20 cellular contexts compared by ENCODE assay signal in genomic region chrX:153417637-153418036, GRCh38. TPM values are rescaled to one million over a fixed set of nuclear protein-coding genes. Genes with fewer than 3 reads are reported as not detected.
DNase-seq lines count a peak whose midpoint lies in the region; ATAC-seq and TF ChIP-seq lines count a peak whose summit lies in the region.
"Had no signal": no experiment of that assay in that cellular context is flagged by ENCODE, and none has a peak within 500 bp of the region (broad histone marks: within the 10 kb centered on the region; RNA-seq: fewer than 3 reads in every experiment).

No MANE protein-coding gene starts in this region.

- peak overlapping the region; percentile 24; the same call in 1 of the 2 replicates for H3K4me2 ChIP-seq in BLaER1
- no peak overlapping the region for H3K4me2 ChIP-seq in osteoblast (ENCODE audit: insufficient read depth, low read length)
- H3K4me2 ChIP-seq: A549 had no signal

- no peaks in the 10 kb centered on the region for H3K79me2 ChIP-seq in osteoblast (ENCODE audit: insufficient read depth, low read length)

- H3K9ac ChIP-seq in BLaER1 = no peak overlapping the region

- H4K20me1 ChIP-seq in BLaER1 (peaks cover 12% of the 10 kb centered on the region; the same call in 1 of the 2 replicates), osteoblast (ENCODE audit: insufficient read depth, low read length) (no peaks in the 10 kb centered on the region)

- CTCF ChIA-PET in HEK293 (lab: Yijun Ruan, JAX) = interaction anchor here (0.6 to 1.2 kb wide), 4 partner anchors 11 to 90 kb away, joined by 3 read pairs; no protein-coding TSS in a partner anchor

- no peak overlapping the region for H2AFZ ChIP-seq in osteoblast (ENCODE audit: low read length)

- H3K4me3 ChIP-seq in BLaER1 (no peak overlapping the region), HEK293 (ENCODE audit: low read depth, low read length) (no peak overlapping the region), osteoblast (ENCODE audit: insufficient read depth, low read length) (no peak overlapping the region)
- H3K4me3 ChIP-seq: A549 had no signal

- H3K27me3 ChIP-seq in BLaER1 (peaks cover 81% of the 10 kb centered on the region), osteoblast (ENCODE audit: insufficient read depth, low read length) (peaks cover 23% of the 10 kb centered on the region)

- no peak for DNase-seq in activated naive CD8-positive, alpha-beta T cell treated with anti-CD3 and anti-CD28 coated beads, Interleukin-2, amount 10 ng/mL, durations not matched to agents 7 days and 5 days
- no peak for DNase-seq in activated naive CD8-positive, alpha-beta T cell treated with anti-CD3 and anti-CD28 coated beads, Interleukin-2, amount 50 U/mL, for 24 hours
- DNase-seq in osteoblast (ENCODE audit: insufficient read length, low spot score, missing footprints) = peak; percentile 26
- no peak for DNase-seq in NCI-H1694 (lab: John Stamatoyannopoulos, UW)
- no peak for DNase-seq in NCI-H1930 (lab: John Stamatoyannopoulos, UW)
- DNase-seq: AML-193; Caco-2; Calu3; CD4-positive, alpha-beta T cell; CD8-positive, alpha-beta T cell; DMS79 treated with DMSO at 0.1 percent for 48 hours; GF-D8 had no signal

- H3K36me3 Mint-ChIP-seq in activated naive CD8-positive, alpha-beta T cell treated with anti-CD3 and anti-CD28 coated beads, Interleukin-2, amount 10 ng/mL, durations not matched to agents 7 days and 5 days = no peaks in the 10 kb centered on the region
- no peaks in the 10 kb centered on the region for H3K36me3 Mint-ChIP-seq in activated naive CD8-positive, alpha-beta T cell treated with anti-CD3 and anti-CD28 coated beads, Interleukin-2, amount 50 U/mL, for 24 hours (ENCODE audit: low read depth)

- peak overlapping the region; percentile 15 for H3K27ac Mint-ChIP-seq in activated naive CD8-positive, alpha-beta T cell treated with anti-CD3 and anti-CD28 coated beads, Interleukin-2, amount 10 ng/mL, durations not matched to agents 7 days and 5 days
- H3K27ac Mint-ChIP-seq in activated naive CD8-positive, alpha-beta T cell treated with anti-CD3 and anti-CD28 coated beads, Interleukin-2, amount 50 U/mL, for 24 hours = no peak overlapping the region
- H3K27ac Mint-ChIP-seq: B cell; CD4-positive, alpha-beta T cell; CD8-positive, alpha-beta T cell had no signal

- H3K4me3 Mint-ChIP-seq in activated naive CD8-positive, alpha-beta T cell treated with anti-CD3 and anti-CD28 coated beads, Interleukin-2, amount 10 ng/mL, durations not matched to agents 7 days and 5 days = no peak overlapping the region
- H3K4me3 Mint-ChIP-seq in activated naive CD8-positive, alpha-beta T cell treated with anti-CD3 and anti-CD28 coated beads, Interleukin-2, amount 50 U/mL, for 24 hours = no peak overlapping the region
- H3K4me3 Mint-ChIP-seq: B cell; CD4-positive, alpha-beta T cell; CD8-positive, alpha-beta T cell had no signal

- H3K9me3 ChIP-seq in BLaER1 = peaks cover 16% of the 10 kb centered on the region; the same call in 1 of the 2 replicates
- H3K9me3 ChIP-seq in HEK293 (ENCODE audit: control insufficient read depth, insufficient read depth, low read depth, low read length) = no peaks in the 10 kb centered on the region
- H3K9me3 ChIP-seq in osteoblast (ENCODE audit: low read depth, low read length) = no peaks in the 10 kb centered on the region
- H3K9me3 ChIP-seq: A549, Caco-2 had no signal

- POLR2A ChIA-PET in activated naive CD8-positive, alpha-beta T cell treated with anti-CD3 and anti-CD28 coated beads, Interleukin-2, amount 10 ng/mL, durations not matched to agents 7 days and 5 days (lab: Charles Lee) = no interaction called here
- POLR2A ChIA-PET in HEK293 (lab: Yijun Ruan, JAX) = no interaction called here

- no peaks in the 10 kb centered on the region for H3K36me3 ChIP-seq in BLaER1
- no peaks in the 10 kb centered on the region for H3K36me3 ChIP-seq in HEK293 (ENCODE audit: control insufficient read depth in 2 of 2, insufficient read depth in 1 of 2, low read length in 2 of 2)
- no peaks in the 10 kb centered on the region for H3K36me3 ChIP-seq in osteoblast (ENCODE audit: insufficient read depth, low read length)

- TF ChIP-seq CTCF in HEK293 (tag by site-specific recombination; IDR thresholded peaks at IDR 0.05) = no peak
- no peak for TF ChIP-seq CTCF in osteoblast (IDR thresholded peaks at IDR 0.05; ENCODE audit: extremely low read depth, low read depth, low read length)

- ATAC-seq in activated naive CD8-positive, alpha-beta T cell treated with anti-CD3 and anti-CD28 coated beads, Interleukin-2, amount 10 ng/mL, durations not matched to agents 7 days and 5 days (ENCODE audit: low read depth) = no peak
- ATAC-seq in activated naive CD8-positive, alpha-beta T cell treated with anti-CD3 and anti-CD28 coated beads, Interleukin-2, amount 50 U/mL, for 24 hours = no peak
- ATAC-seq in HG03439 (IDR thresholded peaks at IDR 0.05; ENCODE audit: unreplicated experiment) = no peak
- ATAC-seq: A549; CD8-positive, alpha-beta T cell had no signal

- no peaks in the 10 kb centered on the region for H3K27me3 Mint-ChIP-seq in activated naive CD8-positive, alpha-beta T cell treated with anti-CD3 and anti-CD28 coated beads, Interleukin-2, amount 10 ng/mL, durations not matched to agents 7 days and 5 days
- H3K27me3 Mint-ChIP-seq in activated naive CD8-positive, alpha-beta T cell treated with anti-CD3 and anti-CD28 coated beads, Interleukin-2, amount 50 U/mL, for 24 hours = no peaks in the 10 kb centered on the region
- H3K27me3 Mint-ChIP-seq: B cell; CD4-positive, alpha-beta T cell had no signal

- no peaks in the 10 kb centered on the region for H3K4me1 Mint-ChIP-seq in activated naive CD8-positive, alpha-beta T cell treated with anti-CD3 and anti-CD28 coated beads, Interleukin-2, amount 10 ng/mL, durations not matched to agents 7 days and 5 days
- H3K4me1 Mint-ChIP-seq in activated naive CD8-positive, alpha-beta T cell treated with anti-CD3 and anti-CD28 coated beads, Interleukin-2, amount 50 U/mL, for 24 hours = no peaks in the 10 kb centered on the region
- H3K4me1 Mint-ChIP-seq: B cell had no signal

- H3K27ac ChIP-seq in BLaER1 (no peak overlapping the region), HEK293 (ENCODE audit: extremely low read depth, low read depth, low read length) (no peak overlapping the region), osteoblast (ENCODE audit: low read depth, low read length) (no peak overlapping the region)
- H3K27ac ChIP-seq: 22Rv1, A549, C4-2B had no signal

- H3K9me3 Mint-ChIP-seq in activated naive CD8-positive, alpha-beta T cell treated with anti-CD3 and anti-CD28 coated beads, Interleukin-2, amount 10 ng/mL, durations not matched to agents 7 days and 5 days = no peaks in the 10 kb centered on the region
- no peaks in the 10 kb centered on the region for H3K9me3 Mint-ChIP-seq in activated naive CD8-positive, alpha-beta T cell treated with anti-CD3 and anti-CD28 coated beads, Interleukin-2, amount 50 U/mL, for 24 hours
- H3K9me3 Mint-ChIP-seq: CD4-positive, alpha-beta T cell; CD8-positive, alpha-beta T cell had no signal

- H3K4me1 ChIP-seq in BLaER1 (peaks cover 18% of the 10 kb centered on the region), HEK293 (ENCODE audit: control insufficient read depth, insufficient read depth, low read length) (no peaks in the 10 kb centered on the region), osteoblast (ENCODE audit: insufficient read depth, low read length) (no peaks in the 10 kb centered on the region)
- H3K4me1 ChIP-seq: A549, Caco-2 had no signal

TF ChIP-seq in HEK293, 187 proteins besides CTCF, POLR2A, EP300 and RAD21:
- TF ChIP-seq, protein P1, sequence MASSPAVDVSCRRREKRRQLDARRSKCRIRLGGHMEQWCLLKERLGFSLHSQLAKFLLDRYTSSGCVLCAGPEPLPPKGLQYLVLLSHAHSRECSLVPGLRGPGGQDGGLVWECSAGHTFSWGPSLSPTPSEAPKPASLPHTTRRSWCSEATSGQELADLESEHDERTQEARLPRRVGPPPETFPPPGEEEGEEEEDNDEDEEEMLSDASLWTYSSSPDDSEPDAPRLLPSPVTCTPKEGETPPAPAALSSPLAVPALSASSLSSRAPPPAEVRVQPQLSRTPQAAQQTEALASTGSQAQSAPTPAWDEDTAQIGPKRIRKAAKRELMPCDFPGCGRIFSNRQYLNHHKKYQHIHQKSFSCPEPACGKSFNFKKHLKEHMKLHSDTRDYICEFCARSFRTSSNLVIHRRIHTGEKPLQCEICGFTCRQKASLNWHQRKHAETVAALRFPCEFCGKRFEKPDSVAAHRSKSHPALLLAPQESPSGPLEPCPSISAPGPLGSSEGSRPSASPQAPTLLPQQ (tag by site-specific recombination; IDR thresholded peaks at IDR 0.05) = peak; percentile 64
- TF ChIP-seq ATF2 (tag by site-specific recombination; IDR thresholded peaks at IDR 0.05; ENCODE audit: low read depth) = peak; percentile 77
- 0 out of 2 replicates have a peak, but pooled peaks have one; percentile 40 for TF ChIP-seq ZFP69B (tag by site-specific recombination; IDR thresholded peaks at IDR 0.05)
- TF ChIP-seq ZEB2 (tag by site-specific recombination; IDR thresholded peaks at IDR 0.05) = no peak
- peak; percentile 76 for TF ChIP-seq ZBTB21 (tag by site-specific recombination; IDR thresholded peaks at IDR 0.05)
- TF ChIP-seq ZNF629 (tag by site-specific recombination; IDR thresholded peaks at IDR 0.05) = peak; percentile 58
- TF ChIP-seq ZSCAN30 (tag by site-specific recombination; IDR thresholded peaks at IDR 0.05) = no peak

RNA-seq across cellular contexts. Expression of gene ZFP92, which starts 6.4 kb away (rescaled TPM):
- total RNA-seq in activated naive CD8-positive, alpha-beta T cell treated with anti-CD3 and anti-CD28 coated beads, Interleukin-2, amount 10 ng/mL, durations not matched to agents 7 days and 5 days = 1 to 10 TPM; 1.1 to 1.2 TPM
- total RNA-seq in osteoblast = under 0.01 TPM in 1 of 2 replicates, not detected in the other

RNA-seq across cellular contexts. Expression of gene PNMA6E, which starts 16.5 kb away (rescaled TPM):
- total RNA-seq in activated naive CD8-positive, alpha-beta T cell treated with anti-CD3 and anti-CD28 coated beads, Interleukin-2, amount 10 ng/mL, durations not matched to agents 7 days and 5 days = not detected
- not detected in 2 replicates for total RNA-seq in osteoblast
- total RNA-seq: A172; B cell; Caco-2; Calu3; CD4-positive, alpha-beta T cell; CD8-positive, alpha-beta T cell had no signal

RNA-seq across cellular contexts. Expression of gene TREX2, which starts 28.2 kb away (rescaled TPM):
- total RNA-seq in activated naive CD8-positive, alpha-beta T cell treated with anti-CD3 and anti-CD28 coated beads, Interleukin-2, amount 10 ng/mL, durations not matched to agents 7 days and 5 days = 1 to 10 TPM; 2.2 to 3.1 TPM
- total RNA-seq in osteoblast = 3.3 and 3.5 TPM in 2 replicates

RNA-seq across cellular contexts. Expression of gene HAUS7, which starts 52.7 kb away (rescaled TPM):
- 10 to 100 TPM; 35.4 to 36.5 TPM for total RNA-seq in activated naive CD8-positive, alpha-beta T cell treated with anti-CD3 and anti-CD28 coated beads, Interleukin-2, amount 10 ng/mL, durations not matched to agents 7 days and 5 days
- 8.3 and 14.1 TPM in 2 replicates for total RNA-seq in osteoblast
